ENCODE assay signal across 8 cellular contexts in genomic region chr1:15847100-15847892, GRCh38. TPM values are rescaled to one million over a fixed set of nuclear protein-coding genes. Genes with fewer than 3 reads are reported as not detected.
DNase-seq lines count a peak whose midpoint lies in the region; ATAC-seq, FAIRE-seq and TF ChIP-seq lines count a peak whose summit lies in the region.

A gene with protein sequence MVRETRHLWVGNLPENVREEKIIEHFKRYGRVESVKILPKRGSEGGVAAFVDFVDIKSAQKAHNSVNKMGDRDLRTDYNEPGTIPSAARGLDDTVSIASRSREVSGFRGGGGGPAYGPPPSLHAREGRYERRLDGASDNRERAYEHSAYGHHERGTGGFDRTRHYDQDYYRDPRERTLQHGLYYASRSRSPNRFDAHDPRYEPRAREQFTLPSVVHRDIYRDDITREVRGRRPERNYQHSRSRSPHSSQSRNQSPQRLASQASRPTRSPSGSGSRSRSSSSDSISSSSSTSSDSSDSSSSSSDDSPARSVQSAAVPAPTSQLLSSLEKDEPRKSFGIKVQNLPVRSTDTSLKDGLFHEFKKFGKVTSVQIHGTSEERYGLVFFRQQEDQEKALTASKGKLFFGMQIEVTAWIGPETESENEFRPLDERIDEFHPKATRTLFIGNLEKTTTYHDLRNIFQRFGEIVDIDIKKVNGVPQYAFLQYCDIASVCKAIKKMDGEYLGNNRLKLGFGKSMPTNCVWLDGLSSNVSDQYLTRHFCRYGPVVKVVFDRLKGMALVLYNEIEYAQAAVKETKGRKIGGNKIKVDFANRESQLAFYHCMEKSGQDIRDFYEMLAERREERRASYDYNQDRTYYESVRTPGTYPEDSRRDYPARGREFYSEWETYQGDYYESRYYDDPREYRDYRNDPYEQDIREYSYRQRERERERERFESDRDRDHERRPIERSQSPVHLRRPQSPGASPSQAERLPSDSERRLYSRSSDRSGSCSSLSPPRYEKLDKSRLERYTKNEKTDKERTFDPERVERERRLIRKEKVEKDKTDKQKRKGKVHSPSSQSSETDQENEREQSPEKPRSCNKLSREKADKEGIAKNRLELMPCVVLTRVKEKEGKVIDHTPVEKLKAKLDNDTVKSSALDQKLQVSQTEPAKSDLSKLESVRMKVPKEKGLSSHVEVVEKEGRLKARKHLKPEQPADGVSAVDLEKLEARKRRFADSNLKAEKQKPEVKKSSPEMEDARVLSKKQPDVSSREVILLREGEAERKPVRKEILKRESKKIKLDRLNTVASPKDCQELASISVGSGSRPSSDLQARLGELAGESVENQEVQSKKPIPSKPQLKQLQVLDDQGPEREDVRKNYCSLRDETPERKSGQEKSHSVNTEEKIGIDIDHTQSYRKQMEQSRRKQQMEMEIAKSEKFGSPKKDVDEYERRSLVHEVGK (N-terminal part only) (plus strand): TSS chr1:15847707. CDS start chr1:15848068, 361 bp downstream.

- POLR2A ChIA-PET in activated CD4-positive, alpha-beta T cell treated with anti-CD3 and anti-CD28 coated beads for 36 hours (lab: Charles Lee): interaction anchor here (0.6 to 4.7 kb wide), 10 partner anchors 9 to 571 kb away, joined by 3 to 71 read pairs (median 4); no protein-coding TSS in a partner anchor

- peak within 1 kb of the TSS; percentile 91 for H3K4me3 Mint-ChIP-seq in activated CD4-positive, alpha-beta T cell treated with anti-CD3 and anti-CD28 coated beads for 36 hours
- H3K4me3 Mint-ChIP-seq in chondrocyte (ENCODE audit: unreplicated experiment): peak within 1 kb of the TSS; percentile 99

- peaks cover 18% of the 10 kb centered on the region for H3K36me3 Mint-ChIP-seq in activated CD4-positive, alpha-beta T cell treated with anti-CD3 and anti-CD28 coated beads for 36 hours (ENCODE audit: low read depth)
- peaks cover 2% of the 10 kb centered on the region for H3K36me3 Mint-ChIP-seq in chondrocyte (ENCODE audit: low read depth)

- peak; percentile 81 for FAIRE-seq in GM19239 (lab: Jason Lieb, UNC)

- peaks cover 47% of the 10 kb centered on the region for H3K4me1 Mint-ChIP-seq in activated CD4-positive, alpha-beta T cell treated with anti-CD3 and anti-CD28 coated beads for 36 hours
- H3K4me1 Mint-ChIP-seq in chondrocyte (ENCODE audit: low read depth): peaks cover 46% of the 10 kb centered on the region

- peak; percentile 59 for ATAC-seq in HG03442 (IDR thresholded peaks at IDR 0.05; ENCODE audit: unreplicated experiment)
- peak; percentile 88 for ATAC-seq in activated CD4-positive, alpha-beta T cell treated with anti-CD3 and anti-CD28 coated beads for 36 hours

- peak; percentile 31 for TF ChIP-seq CTCF in chondrocyte (IDR thresholded peaks at IDR 0.05)

- no peaks in the 10 kb centered on the region for H3K9me3 Mint-ChIP-seq in activated CD4-positive, alpha-beta T cell treated with anti-CD3 and anti-CD28 coated beads for 36 hours (ENCODE audit: low read depth)
- H3K9me3 Mint-ChIP-seq in chondrocyte (ENCODE audit: low read depth): no peaks in the 10 kb centered on the region

- no peaks in the 10 kb centered on the region for H3K27me3 Mint-ChIP-seq in activated CD4-positive, alpha-beta T cell treated with anti-CD3 and anti-CD28 coated beads for 36 hours
- H3K27me3 Mint-ChIP-seq in chondrocyte (ENCODE audit: low read depth): no peaks in the 10 kb centered on the region

- DNase-seq in AML-193 (lab: John Stamatoyannopoulos, UW) (peak; percentile 76 to 80), GM19239 (ENCODE audit: insufficient read length, low spot score) (peak; percentile 62), NCI-H524 (lab: John Stamatoyannopoulos, UW) (peak; percentile 88 to 97), chondrocyte (ENCODE audit: low spot score) (peak; percentile 100), kidney glomerular epithelial cell (lab: John Stamatoyannopoulos, UW) (peak; percentile 96)
- DNase-seq in activated CD4-positive, alpha-beta T cell treated with anti-CD3 and anti-CD28 coated beads for 36 hours: peak; percentile 99
- DNase-seq in stimulated activated CD4-positive, alpha-beta T cell treated with anti-CD3 and anti-CD28 coated beads, Interleukin-15, amount 100 ng/mL, for 48 hours (ENCODE audit: low read depth in 2 of 2): peak; percentile 96 to 97

- intact Hi-C loops in activated CD4-positive, alpha-beta T cell treated with anti-CD3 and anti-CD28 coated beads for 36 hours (cut with DNase I, micrococcal nuclease): loop anchor here (1.0 to 5.0 kb wide), 11 partner anchors 12 to 520 kb away; partner anchors contain the start of genes DDI2 (in 2 of the 2), DNAJC16 (in 1 of the 2), SZRD1 (in 1 of the 2) and ZBTB17 (in 1 of the 2)

- CTCF ChIA-PET in activated CD4-positive, alpha-beta T cell treated with anti-CD3 and anti-CD28 coated beads for 36 hours (lab: Charles Lee): interaction anchor here (0.9 to 1.9 kb wide), 4 partner anchors 8 to 160 kb away, joined by 3 to 10 read pairs (median 4); partner anchors contain the start of gene ZBTB17

- H3K27ac Mint-ChIP-seq in activated CD4-positive, alpha-beta T cell treated with anti-CD3 and anti-CD28 coated beads for 36 hours: peak within 1 kb of the TSS; percentile 94
- peak within 1 kb of the TSS; percentile 98 for H3K27ac Mint-ChIP-seq in chondrocyte (ENCODE audit: unreplicated experiment)

RNA-seq across cellular contexts. Expression of the gene that starts here (rescaled TPM):
- 10 to 100 TPM; 43.2 to 52.7 TPM for total RNA-seq in activated CD4-positive, alpha-beta T cell treated with anti-CD3 and anti-CD28 coated beads for 36 hours
- 38.4 to 49.7 TPM (median 39.4 TPM) in 3 replicates for total RNA-seq in chondrocyte

Comparison
In these comparisons a context has a peak if more than half of its experiments do, and no peak if none do; other contexts are left out.
1. Peak in every context shown above with its lines: DNase-seq and ATAC-seq.